ENCODE assay signal across 9 cellular contexts in genomic region chr5:1503301-1504243, GRCh38. TPM values are rescaled to one million over a fixed set of nuclear protein-coding genes. Genes with fewer than 3 reads are reported as not detected.
DNase-seq lines count a peak whose midpoint lies in the region; ATAC-seq and TF ChIP-seq lines count a peak whose summit lies in the region.
"Had no signal": no experiment of that assay in that cellular context is flagged by ENCODE, and none has a peak within 500 bp of the region (broad histone marks: within the 10 kb centered on the region; RNA-seq: fewer than 3 reads in every experiment).

No MANE protein-coding gene starts in this region.

- no peak for TF ChIP-seq POLR2A in IMR-90 (IDR thresholded peaks at IDR 0.05; ENCODE audit: low read depth, low read length)

- H3K4me2 ChIP-seq in IMR-90 (ENCODE audit: low read depth, low read length) = no peak overlapping the region

- H2AFZ ChIP-seq in IMR-90 (replicated peaks; ENCODE audit: low read length, poor library complexity) = no peak overlapping the region

- no peak overlapping the region for H3K27ac Mint-ChIP-seq in activated CD4-positive, alpha-beta T cell treated with anti-CD3 and anti-CD28 coated beads for 36 hours

- H3K4me3 Mint-ChIP-seq in activated CD4-positive, alpha-beta T cell treated with anti-CD3 and anti-CD28 coated beads for 36 hours = peak overlapping the region; percentile 9

- peaks cover 97% of the 10 kb centered on the region for H4K20me1 ChIP-seq in IMR-90 (ENCODE audit: insufficient read depth, low read length)

- H3K4me1 ChIP-seq in IMR-90 (ENCODE audit: control insufficient read depth, insufficient read depth, low read length) (peaks cover 2% of the 10 kb centered on the region; the same call in 1 of the 2 replicates), colonic mucosa (peaks cover 5% of the 10 kb centered on the region)

- H2AK5ac ChIP-seq in IMR-90 (ENCODE audit: low read depth, low read length) = no peak overlapping the region

- TF ChIP-seq CTCF in IMR-90 (conservative IDR thresholded peaks at IDR 0.05; ENCODE audit: low read depth, low read length) = no peak
- no peak for TF ChIP-seq CTCF in coronary artery (IDR thresholded peaks at IDR 0.05)
- TF ChIP-seq CTCF in colonic mucosa (IDR thresholded peaks at IDR 0.05) = no peak

- no peak for TF ChIP-seq RAD21 in IMR-90 (IDR thresholded peaks at IDR 0.05; ENCODE audit: low read length)

- H3K36me3 ChIP-seq in IMR-90 (ENCODE audit: control insufficient read depth, insufficient read depth, low read length) (peaks cover 21% of the 10 kb centered on the region), colonic mucosa (no peaks in the 10 kb centered on the region)

- H3K9me3 ChIP-seq in IMR-90 (ENCODE audit: control insufficient read depth, insufficient read depth, low read length) = no peaks in the 10 kb centered on the region
- no peaks in the 10 kb centered on the region for H3K9me3 ChIP-seq in colonic mucosa

- peaks cover 26% of the 10 kb centered on the region for H3K9me1 ChIP-seq in IMR-90 (ENCODE audit: insufficient read depth, low read length)

- H3K4ac ChIP-seq in IMR-90 (ENCODE audit: low read depth, low read length) = no peak overlapping the region

- peaks cover 26 to 72% of the 10 kb centered on the region in 2 experiments for H3K79me1 ChIP-seq in IMR-90 (ENCODE audit: low read depth in 1 of 2, low read length in 2 of 2)

- H2BK120ac ChIP-seq in IMR-90 (ENCODE audit: low read depth, low read length) = no peak overlapping the region

- no peaks in the 10 kb centered on the region for H3K27me3 Mint-ChIP-seq in activated CD4-positive, alpha-beta T cell treated with anti-CD3 and anti-CD28 coated beads for 36 hours

- no peak overlapping the region for H4K8ac ChIP-seq in IMR-90 (ENCODE audit: low read depth in 2 of 2, low read length in 2 of 2)

- no peak overlapping the region for H2BK15ac ChIP-seq in IMR-90 (ENCODE audit: low read depth, low read length)

- CTCF ChIA-PET in activated CD4-positive, alpha-beta T cell treated with anti-CD3 and anti-CD28 coated beads for 36 hours (lab: Charles Lee) = interaction anchor here (0.5 to 1.0 kb wide), 4 partner anchors 11 to 307 kb away, joined by 3 read pairs; no protein-coding TSS in a partner anchor
- CTCF ChIA-PET in IMR-90 (lab: Yijun Ruan, JAX) (interaction anchor here (0.6 kb wide), 1 partner anchor 347 kb away, joined by 3 read pairs; no protein-coding TSS in a partner anchor), HEK293T (lab: Yijun Ruan, JAX) (interaction anchor here (0.6 to 1.4 kb wide), 3 partner anchors 9 to 19 kb away, joined by 3 to 7 read pairs (median 4); no protein-coding TSS in a partner anchor)

- H3K56ac ChIP-seq in IMR-90 (ENCODE audit: extremely low read depth, insufficient read depth, low read length) = no peak overlapping the region

- intact Hi-C loops in activated CD4-positive, alpha-beta T cell treated with anti-CD3 and anti-CD28 coated beads for 36 hours (cut with DNase I, micrococcal nuclease) = no loop called here
- intact Hi-C loops in IMR-90 (cut with micrococcal nuclease) = no loop called here
- intact Hi-C loops in colonic mucosa (cut with DNase I) = no loop called here

- no peak overlapping the region for H3K14ac ChIP-seq in IMR-90 (replicated peaks; ENCODE audit: low read depth, low read length)

- H3K18ac ChIP-seq in IMR-90 (ENCODE audit: low read depth, low read length) = no peak overlapping the region

- H4K91ac ChIP-seq in IMR-90 (ENCODE audit: insufficient read depth, low read depth, low read length) = no peak overlapping the region

- H3K4me1 Mint-ChIP-seq in activated CD4-positive, alpha-beta T cell treated with anti-CD3 and anti-CD28 coated beads for 36 hours = peaks cover 14% of the 10 kb centered on the region

- DNase-seq in activated CD4-positive, alpha-beta T cell treated with anti-CD3 and anti-CD28 coated beads for 36 hours = no peak
- no peak for DNase-seq in activated CD4-positive, alpha-beta T cell treated with anti-CD3 and anti-CD28 coated beads for 48 hours
- DNase-seq in IMR-90 = peak; percentile 28
- DNase-seq in coronary artery (ENCODE audit: low spot score) = no peak
- peak; percentile 36 for DNase-seq in retina
- DNase-seq in HEK293T (ENCODE audit: extremely low spot score) = no peak
- DNase-seq in NCI-H82 treated with DMSO at 0.1 percent for 48 hours (lab: John Stamatoyannopoulos, UW; ENCODE audit: unreplicated experiment) = no peak
- no peak for DNase-seq in colonic mucosa

- POLR2A ChIA-PET in activated CD4-positive, alpha-beta T cell treated with anti-CD3 and anti-CD28 coated beads for 36 hours (lab: Charles Lee) = interaction anchor here (1.0 kb wide), 1 partner anchor 37 kb away, joined by 3 read pairs; no protein-coding TSS in a partner anchor
- POLR2A ChIA-PET in IMR-90 (lab: Charles Lee; ENCODE audit: unreplicated experiment) (no interaction called here), HEK293T (lab: Yijun Ruan, JAX) (interaction anchor here (0.6 kb wide), 1 partner anchor 116 kb away, joined by 4 read pairs; no protein-coding TSS in a partner anchor)

- 75% methylated on average over 8 of the region's 20 CpGs; no CpG with 5 or more reads in 1 of the 2 experiments for WGBS in IMR-90 (ENCODE audit: extremely low coverage in 2 of 2, insufficient read length in 1 of 2), 2 experiments

- no peak overlapping the region for H4K5ac ChIP-seq in IMR-90 (ENCODE audit: low read depth, low read length)

- H3K9me3 Mint-ChIP-seq in activated CD4-positive, alpha-beta T cell treated with anti-CD3 and anti-CD28 coated beads for 36 hours (ENCODE audit: low read depth) = no peaks in the 10 kb centered on the region

- in situ Hi-C loops in IMR-90 (cut with MboI; ENCODE audit: low sequenced_read_pairs) = no loop called here

- peaks cover 8% of the 10 kb centered on the region for H3K36me3 Mint-ChIP-seq in activated CD4-positive, alpha-beta T cell treated with anti-CD3 and anti-CD28 coated beads for 36 hours (ENCODE audit: low read depth)

- BruUV-seq in IMR-90 (replicated peaks; lab: Mats Ljungman, UMichigan) = no TSS peak

- H3K27me3 ChIP-seq in IMR-90 (ENCODE audit: control insufficient read depth, insufficient read depth, low read length) (no peaks in the 10 kb centered on the region), colonic mucosa (no peaks in the 10 kb centered on the region)

- no peak for ATAC-seq in activated CD4-positive, alpha-beta T cell treated with anti-CD3 and anti-CD28 coated beads for 36 hours
- ATAC-seq in IMR-90 (ENCODE audit: low read depth) = no peak

- dilution Hi-C loops in IMR-90 (cut with HindIII; ENCODE audit: low sequenced_read_pairs, unreplicated experiment) = no loop called here

- no peak overlapping the region for H2BK20ac ChIP-seq in IMR-90 (ENCODE audit: low read depth, low read length)

- H3K27ac ChIP-seq in IMR-90 (ENCODE audit: insufficient read depth, low read length) (no peak overlapping the region), coronary artery (peak overlapping the region; percentile 20 to 42), colonic mucosa (no peak overlapping the region)
- H3K27ac ChIP-seq: 22Rv1 had no signal

- H3K4me3 ChIP-seq in IMR-90 (ENCODE audit: insufficient read depth, low read depth, low read length) (no peak overlapping the region), coronary artery (no peak overlapping the region), colonic mucosa (no peak overlapping the region)

- H3K23ac ChIP-seq in IMR-90 (ENCODE audit: low read depth, low read length) = no peak overlapping the region

- H2AK9ac ChIP-seq in IMR-90 (replicated peaks; ENCODE audit: low read depth, low read length, poor library complexity) = no peak overlapping the region

- H3K9ac ChIP-seq in IMR-90 (ENCODE audit: low read depth, low read length) (no peak overlapping the region), colonic mucosa (ENCODE audit: low read depth in 2 of 2, low read length in 2 of 2) (no peak overlapping the region)

- no peak overlapping the region for H2BK5ac ChIP-seq in IMR-90 (ENCODE audit: low read depth, low read length, poor library complexity, severe bottlenecking)

TF ChIP-seq in IMR-90, 13 proteins besides CTCF, POLR2A, EP300 and RAD21 (continues in another document):
- TF ChIP-seq ELK1 (IDR thresholded peaks at IDR 0.05; ENCODE audit: borderline replicate concordance, low read depth, low read length) = no peak
- no peak for TF ChIP-seq NFE2L2 (IDR thresholded peaks at IDR 0.05; ENCODE audit: low read depth, low read length)
- TF ChIP-seq BHLHE40 (IDR thresholded peaks at IDR 0.05; ENCODE audit: low read depth, low read length) = no peak

TF ChIP-seq in HEK293T, 16 proteins besides CTCF, POLR2A, EP300 and RAD21 (continues in another document):
- TF ChIP-seq ARNT (IDR thresholded peaks at IDR 0.05) = no peak
- no peak for TF ChIP-seq LEF1 (IDR thresholded peaks at IDR 0.05; ENCODE audit: borderline replicate concordance)
- TF ChIP-seq SUZ12 (IDR thresholded peaks at IDR 0.05) = no peak
- no peak for TF ChIP-seq FOXK2 (IDR thresholded peaks at IDR 0.05)
- TF ChIP-seq ELF4 (IDR thresholded peaks at IDR 0.05) = no peak
- no peak for TF ChIP-seq ZNF384 (IDR thresholded peaks at IDR 0.05)
- TF ChIP-seq HDGF (IDR thresholded peaks at IDR 0.05; ENCODE audit: borderline replicate concordance) = no peak
- TF ChIP-seq FOXM1 (IDR thresholded peaks at IDR 0.05; ENCODE audit: borderline replicate concordance) = no peak
- TF ChIP-seq L3MBTL2 (conservative IDR thresholded peaks at IDR 0.05) = no peak
- TF ChIP-seq TARDBP (IDR thresholded peaks at IDR 0.05) = no peak
- TF ChIP-seq CTBP1 (IDR thresholded peaks at IDR 0.05; ENCODE audit: borderline replicate concordance) = no peak
- TF ChIP-seq FOXA1 (IDR thresholded peaks at IDR 0.05) = no peak
- TF ChIP-seq BHLHE40 (IDR thresholded peaks at IDR 0.05; ENCODE audit: borderline replicate concordance) = no peak

RNA-seq across cellular contexts. Expression of gene LPCAT1, which starts 20.2 kb away (rescaled TPM):
- 10 to 100 TPM; 42.5 to 54.5 TPM for total RNA-seq in activated CD4-positive, alpha-beta T cell treated with anti-CD3 and anti-CD28 coated beads for 36 hours
- total RNA-seq in IMR-90 (2012; rRNA removed) = 17.7 and 22.2 TPM in 2 replicates
- 31.5 and 33.6 TPM in 2 replicates for polyA plus RNA-seq in IMR-90 (2012; rRNA removed)
- 38.2 and 38.4 TPM in 2 replicates for polyA plus RNA-seq in IMR-90 (2012; cell fraction: cytosol; rRNA removed)
- polyA plus RNA-seq in IMR-90 (2012; cell fraction: nucleus; rRNA removed; ENCODE audit: low replicate concordance) = 63.9 and 71.1 TPM in 2 replicates
- total RNA-seq in colonic mucosa = 10 to 100 TPM; 17.1 to 27.3 TPM

RNA-seq across cellular contexts. Expression of gene SLC6A3, which starts 58.3 kb away (rescaled TPM):
- not detected for total RNA-seq in activated CD4-positive, alpha-beta T cell treated with anti-CD3 and anti-CD28 coated beads for 36 hours
- total RNA-seq in IMR-90 (2012; rRNA removed) = not detected in 2 replicates
- polyA plus RNA-seq in IMR-90 (2012; rRNA removed) = not detected in 2 replicates
- polyA plus RNA-seq in IMR-90 (2012; cell fraction: cytosol; rRNA removed) = not detected in 2 replicates
- not detected in 2 replicates for polyA plus RNA-seq in IMR-90 (2012; cell fraction: nucleus; rRNA removed; ENCODE audit: low replicate concordance)
- total RNA-seq in colonic mucosa = not detected

Comparison
In these comparisons a context has a peak if more than half of its experiments do, and no peak if none do; other contexts are left out.
1. DNase-seq: peak in IMR-90 (single experiment) and retina (single experiment); none in activated CD4-positive, alpha-beta T cell treated with anti-CD3 and anti-CD28 coated beads for 36 hours (single experiment), activated CD4-positive, alpha-beta T cell treated with anti-CD3 and anti-CD28 coated beads for 48 hours (single experiment), coronary artery (single experiment), HEK293T (single experiment), NCI-H82 treated with DMSO at 0.1 percent for 48 hours (single experiment) and colonic mucosa (single experiment).
2. H3K27ac ChIP-seq: peak in coronary artery (2 of 2); none in IMR-90 (single experiment) and colonic mucosa (single experiment).